ENCODE assay signal across 27 cellular contexts in genomic region chr1:213287987-213288386, GRCh38.
"Had no signal": no experiment of that assay in that cellular context is flagged by ENCODE, and none has a peak within 500 bp of the region (broad histone marks: within the 10 kb centered on the region; RNA-seq: fewer than 3 reads in every experiment).

No MANE protein-coding gene starts in this region.

- DNase-seq: activated CD4-positive, alpha-beta T cell treated with anti-CD3 and anti-CD28 coated beads for 48 hours; activated CD4-positive, alpha-beta T cell treated with anti-CD3 and anti-CD28 coated beads, Interleukin-2, amount 50 U/mL, for 48 hours; activated CD8-positive, alpha-beta memory T cell treated with anti-CD3 and anti-CD28 coated beads, Interleukin-2, amount 50 U/mL, for 48 hours; activated gamma-delta T cell treated with Interleukin-2 at 50 U/mL for 16 hours; activated naive CD4-positive, alpha-beta T cell treated with anti-CD3 and anti-CD28 coated beads, Interleukin-2, amount 50 U/mL, for 16 hours; activated T-cell treated with anti-CD3 and anti-CD28 coated beads, Interleukin-2, amount 50 U/mL, for 24 hours; amygdala; central memory CD4-positive, alpha-beta T cell; effector CD4-positive, alpha-beta T cell; left ventricle myocardium inferior; nephron progenitor cell; right lobe of liver; stimulated activated CD4-positive, alpha-beta T cell treated with anti-CD3 and anti-CD28 coated beads, Interleukin-12 subunit alpha, Interleukin-12 subunit beta, amount 100 ng/mL, for 4 hours; stimulated activated CD4-positive, alpha-beta T cell treated with anti-CD3 and anti-CD28 coated beads, Interleukin-4, amount 100 ng/mL, for 1 hour; stimulated activated naive CD8-positive, alpha-beta T cell treated with anti-CD3 and anti-CD28 coated beads, Interleukin-15, Interleukin-2, amounts not matched to agents 100 U/mL and 50 U/mL, for 24 hours; T-helper 17 cell; T1000; WERI-Rb-1 had no signal

- H3K9me3 ChIP-seq: neutrophil, right lobe of liver, upper lobe of left lung had no signal

- H3K9me3 Mint-ChIP-seq: dendritic cell treated with granulocyte-macrophage colony-stimulating factor and Interleukin-4, amounts not matched to agents 40 ng/mL and 50 ng/mL, for 4 days had no signal

- H3K4me3 ChIP-seq: left ventricle myocardium inferior, lung, right lobe of liver, skin epidermis, upper lobe of left lung had no signal

- H3K27me3 Mint-ChIP-seq: activated T-cell treated with anti-CD3 and anti-CD28 coated beads, Interleukin-2, amount 50 U/mL, for 24 hours; dendritic cell treated with granulocyte-macrophage colony-stimulating factor and Interleukin-4, amounts not matched to agents 40 ng/mL and 50 ng/mL, for 4 days; progenitor cell of endocrine pancreas; T-helper 17 cell had no signal

- ATAC-seq: activated CD4-positive, CD25-positive, alpha-beta regulatory T cell treated with anti-CD3 and anti-CD28 coated beads, Interleukin-2, amount 50 U/mL, for 24 hours; stimulated activated naive CD8-positive, alpha-beta T cell treated with anti-CD3 and anti-CD28 coated beads, Interleukin-15, Interleukin-2, amounts not matched to agents 100 U/mL and 50 U/mL, for 24 hours; T-helper 17 cell had no signal

- H3K4me3 Mint-ChIP-seq: activated T-cell treated with anti-CD3 and anti-CD28 coated beads, Interleukin-2, amount 50 U/mL, for 24 hours; dendritic cell treated with granulocyte-macrophage colony-stimulating factor and Interleukin-4, amounts not matched to agents 40 ng/mL and 50 ng/mL, for 4 days; nephron progenitor cell; T-helper 17 cell had no signal

- FAIRE-seq: frontal cortex, islet of Langerhans had no signal

- H3K4me1 ChIP-seq: left ventricle myocardium inferior, right lobe of liver, upper lobe of left lung had no signal

- H3K27ac Mint-ChIP-seq: activated T-cell treated with anti-CD3 and anti-CD28 coated beads, Interleukin-2, amount 50 U/mL, for 24 hours; dendritic cell treated with granulocyte-macrophage colony-stimulating factor and Interleukin-4, amounts not matched to agents 40 ng/mL and 50 ng/mL, for 4 days; nephron progenitor cell; progenitor cell of endocrine pancreas; T-helper 17 cell had no signal

- H3K27me3 ChIP-seq: neutrophil, right lobe of liver, upper lobe of left lung had no signal

- H3K36me3 ChIP-seq: left ventricle myocardium inferior, neutrophil, right lobe of liver, upper lobe of left lung, WERI-Rb-1 had no signal

- H3K4me1 Mint-ChIP-seq: T-helper 17 cell had no signal

- H3K27ac ChIP-seq: left ventricle myocardium inferior, neutrophil, right lobe of liver, skin epidermis, upper lobe of left lung, WERI-Rb-1 had no signal
